19 cellular contexts compared by ENCODE assay signal in the genomic region with DNA sequence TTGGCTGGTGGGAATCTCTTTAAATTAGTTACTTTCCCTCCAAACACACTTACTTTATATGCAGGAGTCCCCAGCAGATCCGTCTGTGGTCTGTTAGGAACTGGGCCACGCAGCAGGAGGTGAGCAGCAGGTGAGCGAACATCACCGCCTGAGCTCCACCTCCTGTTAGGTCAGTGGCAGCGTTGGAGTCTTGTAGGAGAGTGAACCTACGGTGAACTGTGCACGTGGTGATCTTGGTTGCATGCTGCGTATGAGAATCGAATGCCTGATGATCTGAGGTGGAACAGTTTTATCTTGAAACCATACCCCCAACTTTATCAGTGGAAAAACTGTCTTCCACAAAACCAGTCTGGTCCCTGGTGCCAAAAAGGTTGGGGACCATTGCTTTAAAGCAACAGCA. TPM values are rescaled to one million over a fixed set of nuclear protein-coding genes. Genes with fewer than 3 reads are reported as not detected.
DNase-seq lines count a peak whose midpoint lies in the region; ATAC-seq and TF ChIP-seq lines count a peak whose summit lies in the region.
"Had no signal": no experiment of that assay in that cellular context is flagged by ENCODE, and none has a peak within 500 bp of the region (broad histone marks: within the 10 kb centered on the region; RNA-seq: fewer than 3 reads in every experiment).

No MANE protein-coding gene starts in this region.

- no peak for TF ChIP-seq CTCF in VCaP (conservative IDR thresholded peaks at IDR 0.05)

- H3K36me3 ChIP-seq in effector memory CD4-positive, alpha-beta T cell (ENCODE audit: control insufficient read depth, insufficient read depth, low read length), result no peaks in the 10 kb centered on the region

- no peaks in the 10 kb centered on the region for H3K9me3 ChIP-seq in effector memory CD4-positive, alpha-beta T cell (ENCODE audit: control insufficient read depth, low read length)

- peaks cover 23% of the 10 kb centered on the region for H3K4me1 Mint-ChIP-seq in activated CD8-positive, alpha-beta memory T cell treated with anti-CD3 and anti-CD28 coated beads, Interleukin-2, amount 10 ng/mL, durations not matched to agents 7 days and 5 days
- peaks cover 17 to 31% of the 10 kb centered on the region in 2 donors for H3K4me1 Mint-ChIP-seq in stimulated activated naive B cell treated with anti-CD40 and anti-IgM and Interleukin-4, amounts not matched to agents 10 μg/mL and 1 μg/mL and 100 μg/mL, for 72 hours

- H3K4me1 ChIP-seq in effector memory CD4-positive, alpha-beta T cell (ENCODE audit: control insufficient read depth, insufficient read depth, low read length, poor library complexity, severe bottlenecking), result no peaks in the 10 kb centered on the region

- H3K4me3 Mint-ChIP-seq in activated CD8-positive, alpha-beta memory T cell treated with anti-CD3 and anti-CD28 coated beads, Interleukin-2, amount 10 ng/mL, durations not matched to agents 7 days and 5 days, result no peak overlapping the region
- no peak overlapping the region for H3K4me3 Mint-ChIP-seq in stimulated activated naive B cell treated with anti-CD40 and anti-IgM and Interleukin-4, amounts not matched to agents 10 μg/mL and 1 μg/mL and 100 μg/mL, for 72 hours
- H3K4me3 Mint-ChIP-seq: CD14-positive monocyte had no signal

- H3K36me3 Mint-ChIP-seq in activated CD8-positive, alpha-beta memory T cell treated with anti-CD3 and anti-CD28 coated beads, Interleukin-2, amount 10 ng/mL, durations not matched to agents 7 days and 5 days, result peaks cover 2% of the 10 kb centered on the region
- H3K36me3 Mint-ChIP-seq in stimulated activated naive B cell treated with anti-CD40 and anti-IgM and Interleukin-4, amounts not matched to agents 10 μg/mL and 1 μg/mL and 100 μg/mL, for 72 hours, result peaks cover 0 to 4% of the 10 kb centered on the region in 2 donors

- no peaks in the 10 kb centered on the region for H3K9me3 Mint-ChIP-seq in activated CD8-positive, alpha-beta memory T cell treated with anti-CD3 and anti-CD28 coated beads, Interleukin-2, amount 10 ng/mL, durations not matched to agents 7 days and 5 days (ENCODE audit: low read depth)
- H3K9me3 Mint-ChIP-seq in stimulated activated naive B cell treated with anti-CD40 and anti-IgM and Interleukin-4, amounts not matched to agents 10 μg/mL and 1 μg/mL and 100 μg/mL, for 72 hours, result no peaks in the 10 kb centered on the region
- H3K9me3 Mint-ChIP-seq: CD14-positive monocyte had no signal

- ATAC-seq in activated CD8-positive, alpha-beta memory T cell treated with anti-CD3 and anti-CD28 coated beads, Interleukin-2, amount 10 ng/mL, durations not matched to agents 7 days and 5 days, result no peak
- no peak for ATAC-seq in stimulated activated naive B cell treated with anti-CD40 and anti-IgM and Interleukin-4, amounts not matched to agents 10 μg/mL and 1 μg/mL and 100 μg/mL, for 72 hours (replicated peaks)
- ATAC-seq: Right ventricle myocardium inferior had no signal

- CTCF ChIA-PET in activated CD8-positive, alpha-beta memory T cell treated with anti-CD3 and anti-CD28 coated beads, Interleukin-2, amount 10 ng/mL, durations not matched to agents 7 days and 5 days (lab: Charles Lee), result interaction anchor here (1.0 to 2.4 kb wide), 5 partner anchors 11 to 34 kb away, joined by 3 to 11 read pairs (median 5); no protein-coding TSS in a partner anchor

- H3K4me3 ChIP-seq in effector memory CD4-positive, alpha-beta T cell (ENCODE audit: insufficient read depth, low read depth, low read length, poor library complexity, severe bottlenecking), result no peak overlapping the region
- H3K4me3 ChIP-seq: GM23248, SK-N-MC had no signal

- no peak overlapping the region for H3K27ac Mint-ChIP-seq in activated CD8-positive, alpha-beta memory T cell treated with anti-CD3 and anti-CD28 coated beads, Interleukin-2, amount 10 ng/mL, durations not matched to agents 7 days and 5 days
- H3K27ac Mint-ChIP-seq in stimulated activated naive B cell treated with anti-CD40 and anti-IgM and Interleukin-4, amounts not matched to agents 10 μg/mL and 1 μg/mL and 100 μg/mL, for 72 hours, result peak overlapping the region; percentile 67

- peak; percentile 34 for DNase-seq in activated CD8-positive, alpha-beta memory T cell treated with anti-CD3 and anti-CD28 coated beads, Interleukin-2, amount 50 U/mL, for 48 hours
- DNase-seq in activated CD8-positive, alpha-beta memory T cell treated with anti-CD3 and anti-CD28 coated beads, Interleukin-2, amount 10 ng/mL, durations not matched to agents 7 days and 5 days, result no peak
- DNase-seq in mucosa of gallbladder (ENCODE audit: low spot score) (peak; percentile 47), superior temporal gyrus (ENCODE audit: extremely low spot score) (no peak), NCI-H446 (lab: John Stamatoyannopoulos, UW) (no peak)
- DNase-seq in stimulated activated naive B cell treated with anti-CD40 and anti-IgM and Interleukin-4, amounts not matched to agents 10 μg/mL and 1 μg/mL and 100 μg/mL, for 72 hours, result no peak
- DNase-seq in effector memory CD4-positive, alpha-beta T cell, result no peak
- DNase-seq: DMS79 treated with DMSO at 0.1 percent for 48 hours, GDM1, GM23248, KBM-7, NCI-H1048, NCI-H1930, NCI-H2227 treated with DMSO at 0.1 percent for 48 hours, NCI-H748 treated with DMSO at 0.1 percent for 48 hours had no signal

- no peaks in the 10 kb centered on the region for H3K27me3 Mint-ChIP-seq in activated CD8-positive, alpha-beta memory T cell treated with anti-CD3 and anti-CD28 coated beads, Interleukin-2, amount 10 ng/mL, durations not matched to agents 7 days and 5 days
- no peaks in the 10 kb centered on the region for H3K27me3 Mint-ChIP-seq in stimulated activated naive B cell treated with anti-CD40 and anti-IgM and Interleukin-4, amounts not matched to agents 10 μg/mL and 1 μg/mL and 100 μg/mL, for 72 hours

- no peaks in the 10 kb centered on the region for H3K27me3 ChIP-seq in effector memory CD4-positive, alpha-beta T cell (replicated peaks; ENCODE audit: control insufficient read depth, insufficient read depth, low read length, poor library complexity, severe bottlenecking)

- H3K27ac ChIP-seq in VCaP, result peak overlapping the region; percentile 26
- H3K27ac ChIP-seq in effector memory CD4-positive, alpha-beta T cell (ENCODE audit: insufficient read depth, low read length, poor library complexity, severe bottlenecking), result no peak overlapping the region
- H3K27ac ChIP-seq: GM23248, SK-N-MC had no signal

RNA-seq across cellular contexts. Expression of a gene that starts 5.0 kb away (rescaled TPM):
- 10 to 100 TPM; 55.2 to 56.0 TPM for total RNA-seq in activated CD8-positive, alpha-beta memory T cell treated with anti-CD3 and anti-CD28 coated beads, Interleukin-2, amount 10 ng/mL, durations not matched to agents 7 days and 5 days
- 141 TPM for total RNA-seq in mucosa of gallbladder

RNA-seq across cellular contexts. Expression of a gene that starts 33.3 kb away (rescaled TPM):
- 10 to 100 TPM; 11.9 to 14.5 TPM for total RNA-seq in activated CD8-positive, alpha-beta memory T cell treated with anti-CD3 and anti-CD28 coated beads, Interleukin-2, amount 10 ng/mL, durations not matched to agents 7 days and 5 days
- 35.0 TPM for total RNA-seq in mucosa of gallbladder

Comparison
In these comparisons a context has a peak if more than half of its experiments do, and no peak if none do; other contexts are left out.
1. DNase-seq: peak in activated CD8-positive, alpha-beta memory T cell treated with anti-CD3 and anti-CD28 coated beads, Interleukin-2, amount 50 U/mL, for 48 hours (single experiment) and mucosa of gallbladder (single experiment); none in activated CD8-positive, alpha-beta memory T cell treated with anti-CD3 and anti-CD28 coated beads, Interleukin-2, amount 10 ng/mL, durations not matched to agents 7 days and 5 days (single experiment), stimulated activated naive B cell treated with anti-CD40 and anti-IgM and Interleukin-4, amounts not matched to agents 10 μg/mL and 1 μg/mL and 100 μg/mL, for 72 hours (single experiment), superior temporal gyrus (single experiment), NCI-H446 (0 of 2) and effector memory CD4-positive, alpha-beta T cell (0 of 3).